ENCODE assay signal across 8 cellular contexts in genomic region chr11:128692750-128693578, GRCh38. TPM values are rescaled to one million over a fixed set of nuclear protein-coding genes. Genes with fewer than 3 reads are reported as not detected.
DNase-seq lines count a peak whose midpoint lies in the region; TF ChIP-seq lines count a peak whose summit lies in the region.

No MANE protein-coding gene starts in this region.

- H3K18ac ChIP-seq in mesendoderm (ENCODE audit: low read length): peak overlapping the region; percentile 29

- peak overlapping the region; percentile 97 for H3K4me2 ChIP-seq in SK-N-SH
- peak overlapping the region; percentile 86 for H3K4me2 ChIP-seq in mesendoderm (ENCODE audit: low read length)

- WGBS in SK-N-SH (ENCODE audit: low lambda C conversion rate): 4% methylated on average over 28 of the region's 68 CpGs
- WGBS in mesendoderm (ENCODE audit: extremely low coverage, insufficient coverage, low lambda C conversion rate): no CpG with 5 or more reads among the region's 68 CpGs
- 1% methylated on average over 68 of the region's 68 CpGs for WGBS in urinary bladder

- H3K36me3 ChIP-seq in SK-N-SH (replicated peaks in 1 of 2; ENCODE audit: control insufficient read depth in 1 of 2, insufficient read depth in 2 of 2, low read length in 1 of 2) (no peaks in the 10 kb centered on the region), mesendoderm (ENCODE audit: control insufficient read depth, insufficient read depth, low read length) (no peaks in the 10 kb centered on the region), urinary bladder (ENCODE audit: insufficient read depth) (no peaks in the 10 kb centered on the region)

- peaks cover 10% of the 10 kb centered on the region for H4K20me1 ChIP-seq in SK-N-SH (ENCODE audit: insufficient read depth)

- H3K79me2 ChIP-seq in SK-N-SH (ENCODE audit: insufficient read depth): peaks cover 41% of the 10 kb centered on the region
- H3K79me2 ChIP-seq in mesendoderm (ENCODE audit: control insufficient read depth, insufficient read depth, low read length): no peaks in the 10 kb centered on the region

- H3K9ac ChIP-seq in SK-N-SH: peak overlapping the region; percentile 98
- peak overlapping the region; percentile 51 for H3K9ac ChIP-seq in mesendoderm (ENCODE audit: low read length)

- H4K5ac ChIP-seq in mesendoderm (ENCODE audit: low read length): no peak overlapping the region

- no peak overlapping the region for H2BK15ac ChIP-seq in mesendoderm (replicated peaks; ENCODE audit: low read depth)

- H3K4ac ChIP-seq in mesendoderm (ENCODE audit: low read depth, low read length): no peak overlapping the region

- no peak overlapping the region for H2AK5ac ChIP-seq in mesendoderm (ENCODE audit: low read length)

- H4K8ac ChIP-seq in mesendoderm (ENCODE audit: low read depth, low read length): no peak overlapping the region

- TF ChIP-seq EP300 in SK-N-SH (IDR thresholded peaks at IDR 0.05; ENCODE audit: borderline replicate concordance in 1 of 2, low read depth in 1 of 2, low read length in 1 of 2): no peak

- peak overlapping the region; percentile 60 to 98 for H3K4me3 ChIP-seq in SK-N-SH (ENCODE audit: low read depth in 2 of 2, low read length in 1 of 2)
- peak overlapping the region; percentile 90 for H3K4me3 ChIP-seq in coronary artery
- peak overlapping the region; percentile 23 for H3K4me3 ChIP-seq in mesendoderm (ENCODE audit: low read length)
- peak overlapping the region; percentile 63 for H3K4me3 ChIP-seq in urinary bladder (ENCODE audit: low read depth, low read length)

- H2AFZ ChIP-seq in SK-N-SH (ENCODE audit: low read depth): peak overlapping the region; percentile 85

- peak; percentile 28 for DNase-seq in activated T-cell treated with anti-CD3 and anti-CD28 coated beads for 1 hour (ENCODE audit: low read depth)
- no peak for DNase-seq in activated T-cell treated with anti-CD3 and anti-CD28 coated beads for 4 hours
- DNase-seq in SK-N-SH: peak; percentile 63
- DNase-seq in coronary artery (ENCODE audit: low spot score): no peak
- peak; percentile 76 for DNase-seq in mesendoderm
- no peak for DNase-seq in G401 (ENCODE audit: low spot score)
- no peak for DNase-seq in DMS79 treated with DMSO at 0.1 percent for 48 hours (lab: John Stamatoyannopoulos, UW)

- H3K4me1 ChIP-seq in SK-N-SH (ENCODE audit: control insufficient read depth in 1 of 2, insufficient read depth in 2 of 2, low read depth in 1 of 2, low read length in 1 of 2) (peaks cover 10 to 23% of the 10 kb centered on the region in 2 experiments; a peak in 1 of 4 replicates), mesendoderm (ENCODE audit: control insufficient read depth, low read depth, low read length) (peaks cover 8% of the 10 kb centered on the region), urinary bladder (ENCODE audit: insufficient read depth) (peaks cover 4% of the 10 kb centered on the region)

- CTCF ChIA-PET in SK-N-SH (lab: Yijun Ruan, JAX): no interaction called here

- POLR2A ChIA-PET in SK-N-SH (lab: Yijun Ruan, JAX): interaction anchor here (0.6 kb wide), 1 partner anchor 37 kb away, joined by 4 read pairs; no protein-coding TSS in a partner anchor

- H3K27ac ChIP-seq in SK-N-SH (ENCODE audit: low read depth in 2 of 2, low read length in 1 of 2): peak overlapping the region in 1 of 2 experiments; percentile 97; a peak in 2 of 4 replicates
- H3K27ac ChIP-seq in coronary artery: peak overlapping the region; percentile 40 to 94
- no peak overlapping the region for H3K27ac ChIP-seq in mesendoderm (ENCODE audit: low read depth, low read length)
- H3K27ac ChIP-seq in urinary bladder (ENCODE audit: low read depth): peak overlapping the region; percentile 24

- H3K27me3 ChIP-seq in SK-N-SH (ENCODE audit: insufficient read depth) (no peaks in the 10 kb centered on the region; the same call in 1 of the 2 replicates), mesendoderm (ENCODE audit: insufficient read depth, low read length, poor library complexity) (peaks cover 53% of the 10 kb centered on the region)

- no peak for TF ChIP-seq RAD21 in SK-N-SH (IDR thresholded peaks at IDR 0.05; ENCODE audit: low read length)

- TF ChIP-seq CTCF in SK-N-SH (IDR thresholded peaks at IDR 0.05) (no peak; the same call in 1 of the 2 replicates), coronary artery (IDR thresholded peaks at IDR 0.05) (no peak)

- no peaks in the 10 kb centered on the region for H3K9me3 ChIP-seq in SK-N-SH

- no peak overlapping the region for H2BK120ac ChIP-seq in mesendoderm (ENCODE audit: low read depth, low read length)

- H3K9me2 ChIP-seq in SK-N-SH: no peaks in the 10 kb centered on the region

- H3K23ac ChIP-seq in mesendoderm (ENCODE audit: low read length): no peak overlapping the region

- H3F3A ChIP-seq in SK-N-SH (replicated peaks; ENCODE audit: insufficient read depth): peaks cover 9% of the 10 kb centered on the region

- in situ Hi-C loops in G401 (cut with HindIII; ENCODE audit: low sequenced_read_pairs): no loop called here

- H2BK5ac ChIP-seq in mesendoderm (ENCODE audit: low read length): no peak overlapping the region

- peak overlapping the region; percentile 75 for H3K56ac ChIP-seq in mesendoderm (ENCODE audit: low read length)

- H3K79me1 ChIP-seq in mesendoderm (ENCODE audit: low read length): no peaks in the 10 kb centered on the region

TF ChIP-seq in SK-N-SH, 30 proteins besides CTCF, POLR2A, EP300 and RAD21:
- TF ChIP-seq MAX (IDR thresholded peaks at IDR 0.05; ENCODE audit: low read depth) (0 out of 2 replicates have a peak, but pooled peaks have one; percentile 20), ZBTB33 (IDR thresholded peaks at IDR 0.05; ENCODE audit: borderline replicate concordance, low read depth) (no peak)
TF ChIP-seq in SK-N-SH: peak in this region for 1.

RNA-seq across cellular contexts. Expression of gene FLI1, which starts 0.9 kb away (rescaled TPM):
- polyA plus RNA-seq in SK-N-SH (2012; rRNA removed): 14.7 and 16.7 TPM in 2 replicates
- 6.6 and 9.8 TPM in 2 replicates for polyA plus RNA-seq in SK-N-SH (2012; cell fraction: cytosol; rRNA removed)
- polyA plus RNA-seq in SK-N-SH (2012; cell fraction: nucleus; rRNA removed): 10.6 and 13.2 TPM in 2 replicates
- 0.21 TPM for polyA plus RNA-seq in mesendoderm (2013, experiment 1 of 2)
- polyA plus RNA-seq in mesendoderm (2013, experiment 2 of 2): 0.25 TPM
- total RNA-seq in urinary bladder: 18.0 TPM
- polyA plus RNA-seq in urinary bladder: 12.4 TPM
- total RNA-seq in G401 (2014; rRNA removed; shearing (Covaris generic)): 0.03 TPM in 1 of 2 replicates, not detected in the other

Comparison
In these comparisons a context has a peak if more than half of its experiments do, and no peak if none do; other contexts are left out.
1. DNase-seq: peak in activated T-cell treated with anti-CD3 and anti-CD28 coated beads for 1 hour (single experiment), SK-N-SH (single experiment) and mesendoderm (single experiment); none in activated T-cell treated with anti-CD3 and anti-CD28 coated beads for 4 hours (single experiment), coronary artery (single experiment), G401 (single experiment) and DMS79 treated with DMSO at 0.1 percent for 48 hours (single experiment).
2. H3K4me3 ChIP-seq: peak in every context shown above with its lines; median percentile 90 in coronary artery; 79 in SK-N-SH; 63 in urinary bladder; 23 in mesendoderm.
3. RNA of gene FLI1, which starts 0.9 kb away (total RNA-seq): 18.0 TPM in urinary bladder (single experiment); 0.03 TPM in G401; every median in the first group is over 10 times any median in the second.